15 cellular contexts compared by ENCODE assay signal in genomic region chr2:26639685-26640240, GRCh38. TPM values are rescaled to one million over a fixed set of nuclear protein-coding genes. Genes with fewer than 3 reads are reported as not detected.
DNase-seq lines count a peak whose midpoint lies in the region; ATAC-seq and TF ChIP-seq lines count a peak whose summit lies in the region.
"Had no signal": no experiment of that assay in that cellular context is flagged by ENCODE, and none has a peak within 500 bp of the region (broad histone marks: within the 10 kb centered on the region; RNA-seq: fewer than 3 reads in every experiment).

No MANE protein-coding gene starts in this region.

- H4K8ac ChIP-seq in H9 (replicated peaks; ENCODE audit: insufficient read length, low read depth, low read length) = no peak overlapping the region

- no peaks in the 10 kb centered on the region for H3K9me2 ChIP-seq in hepatocyte (replicated peaks; ENCODE audit: insufficient read depth)

- no peak overlapping the region for H3K27ac Mint-ChIP-seq in H9
- H3K27ac Mint-ChIP-seq: CD8-positive, alpha-beta T cell; IgD-negative memory B cell had no signal

- WGBS in H9 (ENCODE audit: extremely low coverage, insufficient read length, low lambda C conversion rate) = no CpG with 5 or more reads among the region's 8 CpGs
- 69% methylated on average over 8 of the region's 8 CpGs for WGBS in hepatocyte (ENCODE audit: low lambda C conversion rate, missing lambda C conversion rate)
- 58 to 72% (median 69%) methylated on average over 8 of the region's 8 CpGs for WGBS in stomach, 5 donors
- 59% methylated on average over 8 of the region's 8 CpGs for WGBS in upper lobe of left lung, 2 donors

- no peak overlapping the region for H3K27ac ChIP-seq in H9 (ENCODE audit: insufficient read length, low read depth, low read length)
- no peak overlapping the region for H3K27ac ChIP-seq in Peyer's patch
- H3K27ac ChIP-seq in hepatocyte = no peak overlapping the region
- no peak overlapping the region for H3K27ac ChIP-seq in stomach
- H3K27ac ChIP-seq in SJCRH30 = no peak overlapping the region
- no peak overlapping the region for H3K27ac ChIP-seq in upper lobe of right lung
- peak overlapping the region in 2 of 4 donors; percentile 12 to 32 for H3K27ac ChIP-seq in upper lobe of left lung
- H3K27ac ChIP-seq: BLaER1 had no signal

- peaks cover 18 to 20% of the 10 kb centered on the region in 2 experiments for H3K4me1 Mint-ChIP-seq in H9
- H3K4me1 Mint-ChIP-seq: IgD-negative memory B cell had no signal

- TF ChIP-seq POLR2A in Peyer's patch (IDR thresholded peaks at IDR 0.05) (no peak), stomach (IDR thresholded peaks at IDR 0.05) (no peak), upper lobe of left lung (IDR thresholded peaks at IDR 0.05) (no peak)

- H2AFZ ChIP-seq in H9 (ENCODE audit: low read length) (no peak overlapping the region), hepatocyte (no peak overlapping the region)

- no peak overlapping the region for H2BK20ac ChIP-seq in H9 (ENCODE audit: low read depth, low read length, poor library complexity, severe bottlenecking)

- TF ChIP-seq CTCF in H9 (conservative IDR thresholded peaks at IDR 0.05) = no peak
- TF ChIP-seq CTCF in Peyer's patch (IDR thresholded peaks at IDR 0.05) = no peak
- TF ChIP-seq CTCF in hepatocyte (IDR thresholded peaks at IDR 0.05; ENCODE audit: poor library complexity) = no peak
- TF ChIP-seq CTCF in stomach (IDR thresholded peaks at IDR 0.05) = no peak
- TF ChIP-seq CTCF in upper lobe of right lung (IDR thresholded peaks at IDR 0.05) = no peak
- TF ChIP-seq CTCF in upper lobe of left lung (IDR thresholded peaks at IDR 0.05) = no peak

- H3K9ac ChIP-seq in H9 (ENCODE audit: extremely low read depth, insufficient read length, low read length) = no peak overlapping the region
- H3K9ac ChIP-seq: BLaER1 had no signal

- H3K4me1 ChIP-seq in H9 (ENCODE audit: insufficient read depth, low read length) = no peaks in the 10 kb centered on the region
- H3K4me1 ChIP-seq in Peyer's patch = no peaks in the 10 kb centered on the region
- H3K4me1 ChIP-seq in hepatocyte (ENCODE audit: insufficient read depth) = peaks cover 9% of the 10 kb centered on the region
- H3K4me1 ChIP-seq in stomach = peaks cover 0 to 16% (median 13%) of the 10 kb centered on the region in 4 donors
- no peaks in the 10 kb centered on the region for H3K4me1 ChIP-seq in SJCRH30
- H3K4me1 ChIP-seq in upper lobe of right lung = peaks cover 7% of the 10 kb centered on the region
- peaks cover 0 to 10% (median 8%) of the 10 kb centered on the region in 4 donors for H3K4me1 ChIP-seq in upper lobe of left lung

- no peak overlapping the region for H3K23ac ChIP-seq in H9 (ENCODE audit: insufficient read length, low read depth, low read length)

- H4K5ac ChIP-seq in H9 (ENCODE audit: insufficient read length, low read depth, low read length) = no peak overlapping the region

- no peak overlapping the region for H3K14ac ChIP-seq in H9 (ENCODE audit: insufficient read depth, low read length)

- H3K27me3 Mint-ChIP-seq in H9 (ENCODE audit: low read depth) = peaks cover 18% of the 10 kb centered on the region

- no peak overlapping the region for H3K4me2 ChIP-seq in H9 (ENCODE audit: insufficient read depth, insufficient read length, low read length)
- peak overlapping the region; percentile 53 for H3K4me2 ChIP-seq in hepatocyte

- H3K23me2 ChIP-seq in H9 (ENCODE audit: insufficient read length, low read depth, low read length, poor library complexity, severe bottlenecking) = no peaks in the 10 kb centered on the region

- H2BK12ac ChIP-seq in H9 (ENCODE audit: insufficient read length, low read depth, low read length) = no peak overlapping the region

- peak; percentile 27 for DNase-seq in H9
- DNase-seq in Peyer's patch = peak in 2 of 3 donors; percentile 19 to 34
- no peak for DNase-seq in hepatocyte (ENCODE audit: low spot score)
- DNase-seq in stomach = peak; percentile 17
- no peak for DNase-seq in SJCRH30
- no peak for DNase-seq in upper lobe of right lung
- no peak for DNase-seq in upper lobe of left lung
- DNase-seq: DND-41, NCI-H1105, NCI-H2029 treated with DMSO at 0.1 percent for 48 hours, NCI-H510A treated with DMSO at 0.1 percent for 48 hours, NCI-H748 treated with DMSO at 0.1 percent for 48 hours had no signal

- no peaks in the 10 kb centered on the region for H3K36me3 Mint-ChIP-seq in H9 (ENCODE audit: insufficient read depth in 1 of 3, low read depth in 3 of 3)
- H3K36me3 Mint-ChIP-seq: CD8-positive, alpha-beta T cell; IgD-negative memory B cell had no signal

- H2AK5ac ChIP-seq in H9 (ENCODE audit: insufficient read length, low read length) = no peak overlapping the region

- no peaks in the 10 kb centered on the region for H3K9me3 Mint-ChIP-seq in H9
- H3K9me3 Mint-ChIP-seq: CD8-positive, alpha-beta T cell; IgD-negative memory B cell had no signal

- no peaks in the 10 kb centered on the region for H3K9me3 ChIP-seq in H9 (ENCODE audit: control insufficient read depth, low read depth, low read length)
- H3K9me3 ChIP-seq in Peyer's patch = no peaks in the 10 kb centered on the region
- H3K9me3 ChIP-seq in hepatocyte (ENCODE audit: low read depth) = no peaks in the 10 kb centered on the region
- H3K9me3 ChIP-seq in stomach = no peaks in the 10 kb centered on the region
- no peaks in the 10 kb centered on the region for H3K9me3 ChIP-seq in SJCRH30 (replicated peaks)
- H3K9me3 ChIP-seq in upper lobe of right lung = no peaks in the 10 kb centered on the region
- no peaks in the 10 kb centered on the region for H3K9me3 ChIP-seq in upper lobe of left lung
- H3K9me3 ChIP-seq: BLaER1 had no signal

- H3K79me1 ChIP-seq in H9 (ENCODE audit: insufficient read depth, low read depth, low read length, poor library complexity, severe bottlenecking) = no peaks in the 10 kb centered on the region

- H3K18ac ChIP-seq in H9 (ENCODE audit: insufficient read length, low read depth, low read length) = no peak overlapping the region

- no peak overlapping the region for H2BK15ac ChIP-seq in H9 (ENCODE audit: low read depth, low read length)

- TF ChIP-seq EP300 in stomach (IDR thresholded peaks at IDR 0.05) (no peak), upper lobe of left lung (IDR thresholded peaks at IDR 0.05) (no peak)

- no peaks in the 10 kb centered on the region for H3K27me3 ChIP-seq in H9 (ENCODE audit: insufficient read depth, low read length)
- H3K27me3 ChIP-seq in Peyer's patch = no peaks in the 10 kb centered on the region
- peaks cover 2% of the 10 kb centered on the region for H3K27me3 ChIP-seq in hepatocyte
- peaks cover 0 to 41% (median 0%) of the 10 kb centered on the region in 3 donors for H3K27me3 ChIP-seq in stomach
- H3K27me3 ChIP-seq in SJCRH30 = peaks cover 34% of the 10 kb centered on the region
- no peaks in the 10 kb centered on the region for H3K27me3 ChIP-seq in upper lobe of right lung
- no peaks in the 10 kb centered on the region for H3K27me3 ChIP-seq in upper lobe of left lung
- H3K27me3 ChIP-seq: BLaER1 had no signal

- H2BK120ac ChIP-seq in H9 (ENCODE audit: low read depth, low read length, poor library complexity, severe bottlenecking) = no peak overlapping the region

- H3K4me3 Mint-ChIP-seq in H9 = no peak overlapping the region
- H3K4me3 Mint-ChIP-seq: CD8-positive, alpha-beta T cell; IgD-negative memory B cell had no signal

- H3T11ph ChIP-seq in H9 (ENCODE audit: low read length) = no peak overlapping the region

- no peak overlapping the region for H3K4me3 ChIP-seq in Peyer's patch
- H3K4me3 ChIP-seq in hepatocyte = no peak overlapping the region
- H3K4me3 ChIP-seq in stomach = no peak overlapping the region
- no peak overlapping the region for H3K4me3 ChIP-seq in SJCRH30
- no peak overlapping the region for H3K4me3 ChIP-seq in upper lobe of right lung
- peak overlapping the region in 2 of 4 donors; percentile 9 to 14 for H3K4me3 ChIP-seq in upper lobe of left lung
- H3K4me3 ChIP-seq: BLaER1 had no signal

- intact Hi-C loops in stomach (cut with DNase I; ENCODE audit: low total_unique reads) (no loop called here), upper lobe of right lung (cut with DNase I) (no loop called here)

- no peak overlapping the region for H2BK5ac ChIP-seq in H9 (ENCODE audit: insufficient read length, low read length)

- no peak overlapping the region for H3K4ac ChIP-seq in H9 (ENCODE audit: low read depth, low read length)

- H4K20me1 ChIP-seq in H9 (ENCODE audit: control insufficient read depth, insufficient read depth, insufficient read length) = no peaks in the 10 kb centered on the region
- no peaks in the 10 kb centered on the region for H4K20me1 ChIP-seq in hepatocyte (ENCODE audit: insufficient read depth, poor library complexity, severe bottlenecking)
- H4K20me1 ChIP-seq: BLaER1 had no signal

- no peak overlapping the region for H3K56ac ChIP-seq in H9 (ENCODE audit: insufficient read length, low read depth, low read length)

- H4K91ac ChIP-seq in H9 (ENCODE audit: insufficient read length, low read depth, low read length) = no peak overlapping the region

- ATAC-seq in upper lobe of right lung (no peak), upper lobe of left lung (ENCODE audit: low FRiP score in 2 of 2) (no peak)
- ATAC-seq: CD8-positive, alpha-beta T cell had no signal

- H3K79me2 ChIP-seq in H9 (ENCODE audit: insufficient read depth, low read length) (no peaks in the 10 kb centered on the region), hepatocyte (no peaks in the 10 kb centered on the region)

- no peaks in the 10 kb centered on the region for H3K36me3 ChIP-seq in Peyer's patch
- no peaks in the 10 kb centered on the region for H3K36me3 ChIP-seq in hepatocyte (replicated peaks; ENCODE audit: insufficient read depth, low read depth)
- H3K36me3 ChIP-seq in stomach = no peaks in the 10 kb centered on the region
- no peaks in the 10 kb centered on the region for H3K36me3 ChIP-seq in SJCRH30
- H3K36me3 ChIP-seq in upper lobe of right lung = no peaks in the 10 kb centered on the region
- no peaks in the 10 kb centered on the region for H3K36me3 ChIP-seq in upper lobe of left lung
- H3K36me3 ChIP-seq: BLaER1 had no signal

RNA-seq across cellular contexts. Expression of gene CIB4, which starts 1.4 kb away (rescaled TPM):
- total RNA-seq in H9 (2021) (not detected in 2 replicates), Peyer's patch (not detected), hepatocyte (not detected in 2 replicates), stomach (1 to 10 TPM in 1 of 5 donors, not detected in 4; 1.8 TPM), upper lobe of right lung (not detected), upper lobe of left lung (not detected)
- polyA plus RNA-seq in hepatocyte (0.29 TPM in 1 of 2 replicates, not detected in the other), stomach (1 to 10 TPM in 1 of 3 donors, not detected in 2; 1.8 TPM)
- total RNA-seq in SJCRH30 (2014; rRNA removed; shearing (Covaris generic)) = not detected in 2 replicates
- total RNA-seq: CD8-positive, alpha-beta T cell had no signal
- polyA plus RNA-seq: IgD-negative memory B cell had no signal

RNA-seq across cellular contexts. Expression of gene KCNK3, which starts 52.8 kb away (rescaled TPM):
- total RNA-seq in H9 (2021) (0.09 TPM in 1 of 2 replicates, not detected in the other), Peyer's patch (1 to 10 TPM in 2 of 4 donors, under 1 TPM in 2; 0.76 to 1.6 (median 0.94) TPM), hepatocyte (9.4 and 10.5 TPM in 2 replicates), stomach (10 to 100 TPM in 1 of 5 donors, 1 to 10 TPM in 3, under 1 TPM in 1; 0.87 to 22.8 (median 2.0) TPM), upper lobe of right lung (25.4 TPM), upper lobe of left lung (10 to 100 TPM in 4 of 6 donors, 1 to 10 TPM in 2; 3.0 to 36.1 (median 17.5) TPM)
- polyA plus RNA-seq in hepatocyte (8.2 and 9.0 TPM in 2 replicates), stomach (1 to 10 TPM in 2 of 3 donors, under 1 TPM in 1; 0.62 to 2.8 (median 1.8) TPM)
- total RNA-seq in SJCRH30 (2014; rRNA removed; shearing (Covaris generic)) = 0.02 and 0.08 TPM in 2 replicates
- total RNA-seq: CD8-positive, alpha-beta T cell had no signal
- polyA plus RNA-seq: IgD-negative memory B cell had no signal

Comparison
In these comparisons a context has a peak if more than half of its experiments do, and no peak if none do; other contexts are left out.
1. DNase-seq: peak in H9 (single experiment), Peyer's patch (2 of 3) and stomach (single experiment); none in hepatocyte (single experiment), SJCRH30 (0 of 2), upper lobe of right lung (single experiment) and upper lobe of left lung (0 of 2).